42 cellular contexts compared by ENCODE assay signal in genomic region chr16:22171953-22172352, GRCh38. TPM values are rescaled to one million over a fixed set of nuclear protein-coding genes. Genes with fewer than 3 reads are reported as not detected.
DNase-seq lines count a peak whose midpoint lies in the region; ATAC-seq, FAIRE-seq and TF ChIP-seq lines count a peak whose summit lies in the region.
"Had no signal": no experiment of that assay in that cellular context is flagged by ENCODE, and none has a peak within 500 bp of the region (broad histone marks: within the 10 kb centered on the region; RNA-seq: fewer than 3 reads in every experiment).

No MANE protein-coding gene starts in this region.

- H3K4me3 ChIP-seq in HepG2 (replicated peaks in 1 of 3; ENCODE audit: insufficient read depth in 1 of 3, low read depth in 2 of 3, low read length in 3 of 3) (no peak overlapping the region), right lobe of liver (no peak overlapping the region), MM.1S (ENCODE audit: low read length) (no peak overlapping the region), neuronal stem cell (ENCODE audit: low read length in 2 of 2) (no peak overlapping the region)
- H3K4me3 ChIP-seq: A549; BLaER1; BLaER1 treated with 17β-estradiol and CSF1 and Interleukin-3, amounts not matched to agents 10 nM and 100 nM had no signal

- H3K9me3 ChIP-seq in HepG2 (ENCODE audit: low read length): no peaks in the 10 kb centered on the region
- no peaks in the 10 kb centered on the region for H3K9me3 ChIP-seq in right lobe of liver
- no peaks in the 10 kb centered on the region for H3K9me3 ChIP-seq in MM.1S (replicated peaks; ENCODE audit: insufficient read depth, low read length)
- no peaks in the 10 kb centered on the region for H3K9me3 ChIP-seq in neuronal stem cell (replicated peaks in 1 of 2; ENCODE audit: control insufficient read depth in 2 of 2, insufficient read depth in 1 of 2, low read depth in 1 of 2, low read length in 2 of 2)
- H3K9me3 ChIP-seq: BE2C; BLaER1; BLaER1 treated with 17β-estradiol and CSF1 and Interleukin-3, amounts not matched to agents 10 nM and 100 nM; Caco-2 had no signal

- H3K9ac ChIP-seq in HepG2 (ENCODE audit: insufficient read depth, low read depth, low read length) (no peak overlapping the region), MM.1S (ENCODE audit: low read length) (no peak overlapping the region), neuronal stem cell (ENCODE audit: low read depth, low read length, poor library complexity) (no peak overlapping the region)
- H3K9ac ChIP-seq: BLaER1; BLaER1 treated with 17β-estradiol and CSF1 and Interleukin-3, amounts not matched to agents 10 nM and 100 nM had no signal

- H2AFZ ChIP-seq in HepG2 (ENCODE audit: low read length) (no peak overlapping the region), MM.1S (ENCODE audit: low read length) (no peak overlapping the region), neuronal stem cell (ENCODE audit: low read length) (no peak overlapping the region)

- FAIRE-seq in HepG2 (lab: Jason Lieb, UNC): no peak
- FAIRE-seq: A204.1, A549, D721Med had no signal

- no peaks in the 10 kb centered on the region for H3K27me3 Mint-ChIP-seq in memory B cell
- H3K27me3 Mint-ChIP-seq: B cell; CD4-positive, alpha-beta memory T cell; CD4-positive, alpha-beta T cell; CD4-positive, CD25-positive, alpha-beta regulatory T cell had no signal

- in situ Hi-C loops in HepG2 (cut with HindIII; ENCODE audit: extremely low pct_ligation_motif_present, low pct_unique_long_range_greater_than_20kb): no loop called here

- 79% methylated on average over 5 of the region's 6 CpGs for WGBS in HepG2 (ENCODE audit: low lambda C conversion rate)
- WGBS in right lobe of liver (ENCODE audit: insufficient coverage, low coverage, low lambda C conversion rate, missing lambda C conversion rate): 100% methylated on average over 1 of the region's 6 CpGs
- WGBS in neuronal stem cell (ENCODE audit: extremely low coverage in 2 of 2, insufficient read length in 2 of 2, insufficient replicate concordance in 1 of 2), 2 donors: no CpG with 5 or more reads among the region's 6 CpGs

- TF ChIP-seq CTCF in HepG2 (CRISPR knock-in tag; IDR thresholded peaks at IDR 0.05): no peak
- TF ChIP-seq CTCF in right lobe of liver (IDR thresholded peaks at IDR 0.05): no peak
- TF ChIP-seq CTCF in MM.1S (IDR thresholded peaks at IDR 0.05; ENCODE audit: low read length): no peak

- no peaks in the 10 kb centered on the region for H3K79me1 ChIP-seq in neuronal stem cell (ENCODE audit: low read depth, low read length)

- no peak overlapping the region for H4K91ac ChIP-seq in neuronal stem cell (ENCODE audit: low read depth, low read length, poor library complexity)

- TF ChIP-seq POLR2A in HepG2 (IDR thresholded peaks at IDR 0.05; ENCODE audit: insufficient read depth in 1 of 2, low read depth in 2 of 2, low read length in 2 of 2) (no peak), right lobe of liver (IDR thresholded peaks at IDR 0.05) (no peak)

- no peak for DNase-seq in HepG2 (ENCODE audit: low spot score)
- DNase-seq in right lobe of liver: no peak
- DNase-seq in MM.1S: no peak
- DNase-seq in memory B cell (ENCODE audit: low spot score in 2 of 2): no peak
- DNase-seq in neuronal stem cell (ENCODE audit: low spot score): no peak
- DNase-seq in anterior cingulate cortex (lab: John Stamatoyannopoulos, UW): no peak
- DNase-seq in SHP77 (lab: John Stamatoyannopoulos, UW): no peak
- DNase-seq in medulla oblongata (ENCODE audit: extremely low spot score): no peak
- DNase-seq: 8988T; ACHN; AML-193; BE2C; C1 segment of cervical spinal cord; Caco-2; Calu3; CD4-positive, alpha-beta memory T cell; CD4-positive, alpha-beta T cell; CD4-positive, CD25-positive, alpha-beta regulatory T cell; CD8-positive, alpha-beta memory T cell; CD8-positive, alpha-beta T cell; COR-L47; DMS 273 treated with DMSO at 0.1 percent for 48 hours; DMS153; DMS53; DMS79; DMS79 treated with DMSO at 0.1 percent for 48 hours; DND-41; EL had no signal

- no peak overlapping the region for H3K23ac ChIP-seq in neuronal stem cell (ENCODE audit: low read depth, low read length, poor library complexity)

- no peak overlapping the region for H4K8ac ChIP-seq in neuronal stem cell (ENCODE audit: low read depth, low read length)

- no peak overlapping the region for H2AK5ac ChIP-seq in neuronal stem cell (ENCODE audit: low read depth, low read length)

- H3K27ac Mint-ChIP-seq in memory B cell: peak overlapping the region; percentile 41
- H3K27ac Mint-ChIP-seq: B cell; CD14-positive monocyte; CD4-positive, alpha-beta memory T cell; CD4-positive, alpha-beta T cell; CD4-positive, CD25-positive, alpha-beta regulatory T cell; CD8-positive, alpha-beta T cell had no signal

- H3K4me1 ChIP-seq in HepG2 (ENCODE audit: insufficient read depth, low read length) (peaks cover 19% of the 10 kb centered on the region), right lobe of liver (no peaks in the 10 kb centered on the region), MM.1S (ENCODE audit: low read length) (peaks cover 26% of the 10 kb centered on the region), neuronal stem cell (ENCODE audit: control insufficient read depth in 2 of 2, insufficient read depth in 1 of 2, low read depth in 1 of 2, low read length in 2 of 2) (no peaks in the 10 kb centered on the region)
- H3K4me1 ChIP-seq: A549, BE2C, Caco-2 had no signal

- peaks cover 4 to 5% of the 10 kb centered on the region in 2 experiments; a peak in 2 of 5 replicates for H3K27me3 ChIP-seq in HepG2 (ENCODE audit: control insufficient read depth in 1 of 2, insufficient read depth in 2 of 2, low read length in 2 of 2)
- H3K27me3 ChIP-seq in right lobe of liver: no peaks in the 10 kb centered on the region
- H3K27me3 ChIP-seq in MM.1S (replicated peaks; ENCODE audit: insufficient read depth, low read length): no peaks in the 10 kb centered on the region
- H3K27me3 ChIP-seq in neuronal stem cell (ENCODE audit: control insufficient read depth in 3 of 3, insufficient read depth in 3 of 3, low read depth in 1 of 3, low read length in 3 of 3): peaks cover 0 to 2% (median 0%) of the 10 kb centered on the region in 3 experiments
- H3K27me3 ChIP-seq: BLaER1; BLaER1 treated with 17β-estradiol and CSF1 and Interleukin-3, amounts not matched to agents 10 nM and 100 nM had no signal

- no peaks in the 10 kb centered on the region for H3K9me2 ChIP-seq in MM.1S (replicated peaks; ENCODE audit: insufficient read depth, low read length)

- peaks cover 2% of the 10 kb centered on the region for H3K36me3 Mint-ChIP-seq in memory B cell
- H3K36me3 Mint-ChIP-seq: CD14-positive monocyte; CD4-positive, alpha-beta memory T cell; CD4-positive, CD25-positive, alpha-beta regulatory T cell; CD8-positive, alpha-beta T cell had no signal

- POLR2A ChIA-PET in HepG2 (lab: Yijun Ruan, JAX): no interaction called here

- TF ChIP-seq EP300 in HepG2 (IDR thresholded peaks at IDR 0.05; ENCODE audit: low read depth in 2 of 2, low read length in 2 of 2): no peak
- TF ChIP-seq EP300 in HepG2 (CRISPR knock-in tag; IDR thresholded peaks at IDR 0.05; ENCODE audit: borderline replicate concordance): no peak

- H3F3A ChIP-seq in MM.1S (ENCODE audit: insufficient read depth, low read length): peaks cover 12% of the 10 kb centered on the region; the same call in 1 of the 2 replicates

- no TSS peak for BruUV-seq in HepG2 (replicated peaks; lab: Mats Ljungman, UMichigan)

- CTCF ChIA-PET in HepG2 (lab: Yijun Ruan, JAX; ENCODE audit: low intra/inter-chr PET ratio, low total read pairs): no interaction called here

- intact Hi-C loops in HepG2 (cut with micrococcal nuclease; ENCODE audit: unreplicated experiment) (no loop called here), right lobe of liver (cut with DNase I) (no loop called here)

- no peak overlapping the region for H3K4me3 Mint-ChIP-seq in memory B cell
- H3K4me3 Mint-ChIP-seq: B cell; CD14-positive monocyte; CD4-positive, alpha-beta memory T cell; CD4-positive, alpha-beta T cell; CD4-positive, CD25-positive, alpha-beta regulatory T cell; CD8-positive, alpha-beta memory T cell; CD8-positive, alpha-beta T cell had no signal

- H3K79me2 ChIP-seq in HepG2 (ENCODE audit: insufficient read depth, low read length) (no peaks in the 10 kb centered on the region), MM.1S (ENCODE audit: low read length) (no peaks in the 10 kb centered on the region)

- H3K4ac ChIP-seq in neuronal stem cell (ENCODE audit: low read length): no peak overlapping the region

- H4K20me1 ChIP-seq in HepG2 (ENCODE audit: insufficient read depth, low read length) (no peaks in the 10 kb centered on the region), MM.1S (ENCODE audit: insufficient read depth, low read length) (no peaks in the 10 kb centered on the region)
- H4K20me1 ChIP-seq: BLaER1 had no signal

- H3K27ac ChIP-seq in HepG2 (ENCODE audit: extremely low read length, insufficient read depth, low read length) (no peak overlapping the region), right lobe of liver (no peak overlapping the region), MM.1S (ENCODE audit: low read length) (peak overlapping the region; percentile 81; the same call in 1 of the 2 replicates), neuronal stem cell (replicated peaks; ENCODE audit: low read length) (no peak overlapping the region)
- H3K27ac ChIP-seq: 22Rv1; A549; BLaER1; BLaER1 treated with 17β-estradiol and CSF1 and Interleukin-3, amounts not matched to agents 10 nM and 100 nM; C4-2B had no signal

- no peak overlapping the region for H2BK120ac ChIP-seq in neuronal stem cell (ENCODE audit: low read depth, low read length)

- H2BK15ac ChIP-seq in neuronal stem cell (ENCODE audit: low read length): no peak overlapping the region

- H2BK5ac ChIP-seq in neuronal stem cell (ENCODE audit: low read length): no peak overlapping the region

- peaks cover 4% of the 10 kb centered on the region for H3K4me1 Mint-ChIP-seq in memory B cell
- H3K4me1 Mint-ChIP-seq: CD14-positive monocyte; CD4-positive, alpha-beta memory T cell; CD8-positive, alpha-beta memory T cell had no signal

- H3K18ac ChIP-seq in neuronal stem cell (ENCODE audit: low read length): no peak overlapping the region

- no peaks in the 10 kb centered on the region for H3K9me3 Mint-ChIP-seq in memory B cell
- H3K9me3 Mint-ChIP-seq: CD4-positive, alpha-beta T cell; CD4-positive, CD25-positive, alpha-beta regulatory T cell; CD8-positive, alpha-beta memory T cell; CD8-positive, alpha-beta T cell had no signal

- H3K14ac ChIP-seq in neuronal stem cell (ENCODE audit: low read length): no peak overlapping the region

- H3K4me2 ChIP-seq in HepG2 (ENCODE audit: low read depth, low read length): no peak overlapping the region
- peak overlapping the region; percentile 15; the same call in 1 of the 2 replicates for H3K4me2 ChIP-seq in MM.1S (ENCODE audit: low read depth, low read length)
- H3K4me2 ChIP-seq in neuronal stem cell (ENCODE audit: insufficient read depth, low read length, poor library complexity, severe bottlenecking): no peak overlapping the region
- H3K4me2 ChIP-seq: A549; BLaER1; BLaER1 treated with 17β-estradiol and CSF1 and Interleukin-3, amounts not matched to agents 10 nM and 100 nM had no signal

- H2BK12ac ChIP-seq in neuronal stem cell (ENCODE audit: low read length): peak overlapping the region; percentile 25

- no peak; the same call in 2 of the 3 replicates for ATAC-seq in HepG2
- ATAC-seq in right lobe of liver: no peak
- ATAC-seq in memory B cell (ENCODE audit: low read depth): no peak
- ATAC-seq: CD8-positive, alpha-beta T cell had no signal

- no peak for TF ChIP-seq RAD21 in HepG2 (CRISPR knock-in tag; IDR thresholded peaks at IDR 0.05)

- H3K36me3 ChIP-seq in HepG2 (replicated peaks in 1 of 2; ENCODE audit: control insufficient read depth in 1 of 2, insufficient read depth in 2 of 2, low read length in 2 of 2) (no peaks in the 10 kb centered on the region), right lobe of liver (no peaks in the 10 kb centered on the region), MM.1S (replicated peaks; ENCODE audit: insufficient read depth, low read length) (no peaks in the 10 kb centered on the region), neuronal stem cell (replicated peaks in 1 of 2; ENCODE audit: control insufficient read depth in 2 of 2, insufficient read depth in 2 of 2, low read length in 2 of 2) (no peaks in the 10 kb centered on the region)
- H3K36me3 ChIP-seq: BE2C; BLaER1; BLaER1 treated with 17β-estradiol and CSF1 and Interleukin-3, amounts not matched to agents 10 nM and 100 nM had no signal

RNA-seq across cellular contexts. Expression of gene SDR42E2, which starts 9.6 kb away (rescaled TPM):
- total RNA-seq in HepG2 (2016; rRNA removed; fragmentation: Illumina TruSeq; extraction: Trizol): 0.11 TPM in 1 of 2 replicates, not detected in the other
- total RNA-seq in HepG2 (2016; cell fraction: cytosol; rRNA removed; fragmentation: Illumina TruSeq; extraction: Trizol; ENCODE audit: low read depth): 0.44 and 0.71 TPM in 2 replicates
- 0.13 TPM in 1 of 2 replicates, not detected in the other for total RNA-seq in HepG2 (2016; cell fraction: insoluble cytoplasmic fraction; rRNA removed; fragmentation: Illumina TruSeq; extraction: Trizol)
- total RNA-seq in HepG2 (2016; cell fraction: membrane; rRNA removed; fragmentation: Illumina TruSeq; extraction: Trizol): 0.17 and 0.28 TPM in 2 replicates
- total RNA-seq in HepG2 (2016; cell fraction: nucleus; rRNA removed; fragmentation: Illumina TruSeq; extraction: Trizol): 0.37 and 0.60 TPM in 2 replicates
- polyA plus RNA-seq in HepG2 (2011; rRNA removed): 0.05 TPM in 1 of 2 replicates, not detected in the other
- polyA plus RNA-seq in HepG2 (2011; cell fraction: cytosol; rRNA removed): not detected in 2 replicates
- 0.07 and 0.10 TPM in 2 replicates for polyA plus RNA-seq in HepG2 (2011; cell fraction: nucleus; rRNA removed)
- 0.17 and 0.23 TPM in 2 replicates for polyA plus RNA-seq in HepG2 (2012)
- polyA plus RNA-seq in HepG2 (2016; cell fraction: cytosol; fragmentation: Illumina TruSeq; extraction: Trizol; ENCODE audit: low read depth): 0.05 and 0.08 TPM in 2 replicates
- polyA plus RNA-seq in HepG2 (2016; cell fraction: insoluble cytoplasmic fraction; fragmentation: Illumina TruSeq; extraction: Trizol; ENCODE audit: low read depth): not detected in 2 replicates
- 0.07 TPM in 1 of 2 replicates, not detected in the other for polyA plus RNA-seq in HepG2 (2016; cell fraction: membrane; fragmentation: Illumina TruSeq; extraction: Trizol; ENCODE audit: low read depth)
- polyA plus RNA-seq in HepG2 (2016; cell fraction: nucleus; fragmentation: Illumina TruSeq; extraction: Trizol; ENCODE audit: insufficient read depth, low read depth): not detected in 2 replicates
- 0.05 and 0.14 TPM in 2 replicates for polyA minus RNA-seq in HepG2 (2011; rRNA and poly(A)+ RNA removed; ENCODE audit: low replicate concordance)
- 0.26 TPM in 1 of 2 replicates, not detected in the other for polyA minus RNA-seq in HepG2 (2011; cell fraction: cytosol; rRNA and poly(A)+ RNA removed)
- polyA minus RNA-seq in HepG2 (2011; cell fraction: nucleus; rRNA and poly(A)+ RNA removed): 0.50 and 0.77 TPM in 2 replicates
- total RNA-seq in right lobe of liver: not detected
- 0.03 TPM for polyA plus RNA-seq in neuronal stem cell (2013, experiment 1 of 2)
- polyA plus RNA-seq in neuronal stem cell (2013, experiment 2 of 2): 0.01 TPM
- total RNA-seq: A172, A673, Caco-2, Calu3, Daoy had no signal
- polyA plus RNA-seq: A549, AG04450, BJ had no signal

RNA-seq across cellular contexts. Expression of gene EEF2K, which starts 34.1 kb away (rescaled TPM):
- total RNA-seq in HepG2 (2016; rRNA removed; fragmentation: Illumina TruSeq; extraction: Trizol) (14.3 and 23.8 TPM in 2 replicates), right lobe of liver (10 to 100 TPM in 5 of 6 experiments, 1 to 10 TPM in 1; 10.0 to 17.5 (median 11.5) TPM)
- 3.2 and 3.4 TPM in 2 replicates for total RNA-seq in HepG2 (2016; cell fraction: cytosol; rRNA removed; fragmentation: Illumina TruSeq; extraction: Trizol; ENCODE audit: low read depth)
- total RNA-seq in HepG2 (2016; cell fraction: insoluble cytoplasmic fraction; rRNA removed; fragmentation: Illumina TruSeq; extraction: Trizol): 12.5 and 22.8 TPM in 2 replicates
- 8.3 and 8.6 TPM in 2 replicates for total RNA-seq in HepG2 (2016; cell fraction: membrane; rRNA removed; fragmentation: Illumina TruSeq; extraction: Trizol)
- total RNA-seq in HepG2 (2016; cell fraction: nucleus; rRNA removed; fragmentation: Illumina TruSeq; extraction: Trizol): 20.0 and 25.8 TPM in 2 replicates
- polyA plus RNA-seq in HepG2 (2011; rRNA removed): 20.0 and 22.0 TPM in 2 replicates
- polyA plus RNA-seq in HepG2 (2011; cell fraction: cytosol; rRNA removed): 7.4 and 8.9 TPM in 2 replicates
- 47.8 and 56.1 TPM in 2 replicates for polyA plus RNA-seq in HepG2 (2011; cell fraction: nucleus; rRNA removed)
- polyA plus RNA-seq in HepG2 (2012): 11.0 and 12.1 TPM in 2 replicates
- 1.1 and 1.2 TPM in 2 replicates for polyA plus RNA-seq in HepG2 (2016; cell fraction: cytosol; fragmentation: Illumina TruSeq; extraction: Trizol; ENCODE audit: low read depth)
- 8.7 and 10.9 TPM in 2 replicates for polyA plus RNA-seq in HepG2 (2016; cell fraction: insoluble cytoplasmic fraction; fragmentation: Illumina TruSeq; extraction: Trizol; ENCODE audit: low read depth)
- polyA plus RNA-seq in HepG2 (2016; cell fraction: membrane; fragmentation: Illumina TruSeq; extraction: Trizol; ENCODE audit: low read depth): 2.6 and 3.0 TPM in 2 replicates
- 33.2 and 35.2 TPM in 2 replicates for polyA plus RNA-seq in HepG2 (2016; cell fraction: nucleus; fragmentation: Illumina TruSeq; extraction: Trizol; ENCODE audit: insufficient read depth, low read depth)
- 52.0 and 57.8 TPM in 2 replicates for polyA minus RNA-seq in HepG2 (2011; rRNA and poly(A)+ RNA removed; ENCODE audit: low replicate concordance)
- 14.7 and 15.5 TPM in 2 replicates for polyA minus RNA-seq in HepG2 (2011; cell fraction: cytosol; rRNA and poly(A)+ RNA removed)
- 23.9 and 25.6 TPM in 2 replicates for polyA minus RNA-seq in HepG2 (2011; cell fraction: nucleus; rRNA and poly(A)+ RNA removed)
- 6.4 TPM for polyA plus RNA-seq in neuronal stem cell (2013, experiment 1 of 2)
- polyA plus RNA-seq in neuronal stem cell (2013, experiment 2 of 2): 7.4 TPM
